ENCODE assay signal across 10 cellular contexts in genomic region chr13:75299913-75300862, GRCh38.
DNase-seq lines count a peak whose midpoint lies in the region; ATAC-seq and TF ChIP-seq lines count a peak whose summit lies in the region.
"Had no signal": no experiment of that assay in that cellular context is flagged by ENCODE, and none has a peak within 500 bp of the region (broad histone marks: within the 10 kb centered on the region; RNA-seq: fewer than 3 reads in every experiment).

No MANE protein-coding gene starts in this region.

- CTCF ChIA-PET in OCI-LY7 (lab: Charles Lee; ENCODE audit: unreplicated experiment): no interaction called here

- no TSS peak for BruUV-seq in OCI-LY7 (replicated peaks; lab: Mats Ljungman, UMichigan)

- ATAC-seq in GM21619 (IDR thresholded peaks at IDR 0.05; ENCODE audit: unreplicated experiment) (peak; percentile 77), HG03565 (IDR thresholded peaks at IDR 0.05; ENCODE audit: unreplicated experiment) (peak; percentile 73)

- H3K9me2 ChIP-seq in OCI-LY7 (ENCODE audit: insufficient read depth, low read length): no peaks in the 10 kb centered on the region

- intact Hi-C loops in head of caudate nucleus (cut with DNase I): no loop called here
- intact Hi-C loops in OCI-LY7 (cut with micrococcal nuclease; ENCODE audit: unreplicated experiment): no loop called here

- H3K36me3 ChIP-seq in OCI-LY7 (ENCODE audit: insufficient read depth, low read length): peaks cover 20% of the 10 kb centered on the region

- H3K79me2 ChIP-seq in OCI-LY7 (ENCODE audit: insufficient read depth, low read depth, low read length): no peaks in the 10 kb centered on the region

- DNase-seq in GM12865 (ENCODE audit: low read depth) (peak; percentile 78), glomerular visceral epithelial cell (ENCODE audit: extremely low spot score) (peak; percentile 6), head of caudate nucleus (no peak), GM20000 (ENCODE audit: low spot score) (no peak), OCI-LY7 (ENCODE audit: low spot score) (no peak), germinal center (ENCODE audit: low spot score) (no peak)
- DNase-seq: caudate nucleus, T1000 had no signal

- H3K4me2 ChIP-seq in OCI-LY7 (ENCODE audit: low read length): no peak overlapping the region

- no peak for TF ChIP-seq CTCF in GM12865 (IDR thresholded peaks at IDR 0.05; ENCODE audit: insufficient read depth, low read depth, low read length, missing control alignments)
- TF ChIP-seq CTCF in GM20000 (IDR thresholded peaks at IDR 0.05; ENCODE audit: extremely low read depth, missing control alignments): no peak
- no peak for TF ChIP-seq CTCF in OCI-LY7 (conservative IDR thresholded peaks at IDR 0.05; ENCODE audit: low read length)

- no peaks in the 10 kb centered on the region for H3K4me1 ChIP-seq in OCI-LY7 (ENCODE audit: insufficient read depth, low read length, poor library complexity, severe bottlenecking)

- no peaks in the 10 kb centered on the region for H3K9me3 ChIP-seq in OCI-LY7 (ENCODE audit: low read length)

- no peaks in the 10 kb centered on the region for H4K20me1 ChIP-seq in OCI-LY7 (ENCODE audit: insufficient read depth, low read length)

- no peak overlapping the region for H2AFZ ChIP-seq in OCI-LY7 (ENCODE audit: low read length)

- POLR2A ChIA-PET in OCI-LY7 (lab: Charles Lee): no interaction called here

- H3K4me3 ChIP-seq in GM12865 (ENCODE audit: low read depth, low read length) (peak overlapping the region; percentile 50), OCI-LY7 (ENCODE audit: low read depth, low read length, poor library complexity, severe bottlenecking) (no peak overlapping the region)

- no peak overlapping the region for H3K27ac ChIP-seq in OCI-LY7 (ENCODE audit: low read depth, low read length, poor library complexity, severe bottlenecking)

Comparison
In these comparisons a context has a peak if more than half of its experiments do, and no peak if none do; other contexts are left out.
1. DNase-seq: peak in GM12865 (single experiment) and glomerular visceral epithelial cell (single experiment); none in head of caudate nucleus (0 of 42), GM20000 (single experiment), OCI-LY7 (single experiment) and germinal center (single experiment).